ENCODE assay signal across 31 cellular contexts in the genomic region with DNA sequence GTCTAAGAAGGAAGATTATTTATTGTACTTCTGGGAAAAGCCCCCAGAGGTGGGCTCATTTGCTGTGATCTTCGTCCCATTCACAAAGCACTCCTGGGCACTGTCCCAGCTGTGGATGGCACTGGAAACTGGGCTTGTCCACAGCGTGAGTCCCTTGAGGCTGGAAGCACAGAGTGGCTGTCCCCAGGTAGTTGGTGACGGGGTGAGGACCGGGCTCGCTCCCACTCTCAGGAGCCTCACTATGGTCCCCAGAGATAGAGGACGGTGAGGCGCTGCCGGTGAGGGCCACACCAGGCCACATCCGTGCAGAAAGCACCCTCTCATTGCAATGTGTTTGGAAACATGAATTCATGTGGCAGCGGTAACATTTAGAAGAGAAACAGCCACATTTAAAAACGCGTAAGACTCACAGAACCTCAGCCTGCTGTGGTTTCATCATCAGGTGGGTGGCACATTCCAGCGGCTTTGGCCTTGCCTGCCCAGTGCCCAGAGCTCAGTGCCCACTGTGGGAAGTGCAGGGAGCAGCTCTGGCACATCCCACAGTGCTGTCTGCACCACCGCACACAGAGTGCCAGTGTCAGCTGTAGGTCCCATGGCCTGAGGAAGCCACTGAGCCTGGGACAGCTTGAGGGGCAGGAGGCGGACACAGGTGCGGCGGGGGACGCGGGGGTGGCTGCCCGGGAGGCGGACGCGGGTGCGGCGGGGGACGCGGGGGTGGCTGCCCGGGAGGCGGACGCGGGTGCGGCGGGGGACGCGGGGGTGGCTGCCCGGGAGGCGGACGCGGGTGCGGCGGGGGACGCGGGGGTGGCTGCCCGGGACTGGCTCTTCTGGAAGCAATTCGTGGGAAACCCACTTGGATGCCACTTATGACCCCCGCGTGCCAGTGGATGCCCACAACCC.
"Had no signal": no experiment of that assay in that cellular context is flagged by ENCODE, and none has a peak within 500 bp of the region (broad histone marks: within the 10 kb centered on the region; RNA-seq: fewer than 3 reads in every experiment).

No MANE protein-coding gene starts in this region.

- H3K4me3 ChIP-seq: colonic mucosa, gastrocnemius medialis, hepatocyte, mucosa of descending colon, prostate gland, right atrium auricular region, smooth muscle cell, suprapubic skin, transverse colon, upper lobe of right lung, uterus had no signal

- H3K27ac Mint-ChIP-seq: dendritic cell treated with granulocyte-macrophage colony-stimulating factor and Interleukin-4, amounts not matched to agents 40 ng/mL and 50 ng/mL, for 4 days; endodermal cell; mesothelial cell of epicardium; naive B cell; natural killer cell treated with Interleukin-12 subunit alpha and Interleukin-12 subunit beta and Interleukin-15 and Interleukin-18, amount 100 ng/mL, for 72 hours; stimulated activated effector memory CD8-positive, alpha-beta T cell treated with anti-CD3 and anti-CD28 coated beads, Interleukin-12 subunit alpha, Interleukin-12 subunit beta, amount 100 ng/mL, for 72 hours; stimulated activated naive CD8-positive, alpha-beta T cell treated with anti-CD3 and anti-CD28 coated beads, Interleukin-15, Interleukin-2, amounts not matched to agents 100 ng/mL and 50 ng/mL, for 24 hours had no signal

- H3K79me2 ChIP-seq: hepatocyte had no signal

- H3K27me3 ChIP-seq: colonic mucosa, gastrocnemius medialis, hepatocyte, right atrium auricular region, transverse colon, upper lobe of right lung, uterus had no signal

- H3K4me1 Mint-ChIP-seq: endodermal cell; mesothelial cell of epicardium; stimulated activated effector memory CD8-positive, alpha-beta T cell treated with anti-CD3 and anti-CD28 coated beads, Interleukin-12 subunit alpha, Interleukin-12 subunit beta, amount 100 ng/mL, for 72 hours had no signal

- H3K9me3 Mint-ChIP-seq: endodermal cell; mesothelial cell of epicardium; natural killer cell treated with Interleukin-12 subunit alpha and Interleukin-12 subunit beta and Interleukin-15 and Interleukin-18, amount 100 ng/mL, for 72 hours; neural crest cell; stimulated activated effector memory CD8-positive, alpha-beta T cell treated with anti-CD3 and anti-CD28 coated beads, Interleukin-12 subunit alpha, Interleukin-12 subunit beta, amount 100 ng/mL, for 72 hours; stimulated activated naive CD8-positive, alpha-beta T cell treated with anti-CD3 and anti-CD28 coated beads, Interleukin-15, Interleukin-2, amounts not matched to agents 100 ng/mL and 50 ng/mL, for 24 hours had no signal

- H3K27ac ChIP-seq: colonic mucosa, epithelial cell of prostate, gastrocnemius medialis, hepatocyte, prostate gland, right atrium auricular region, suprapubic skin, transverse colon, upper lobe of right lung, uterus had no signal

- FAIRE-seq: islet of Langerhans had no signal

- H3K4me1 ChIP-seq: colonic mucosa, gastrocnemius medialis, prostate gland, right atrium auricular region, suprapubic skin, transverse colon, upper lobe of right lung, uterus had no signal

- H3K4me3 Mint-ChIP-seq: dendritic cell treated with granulocyte-macrophage colony-stimulating factor and Interleukin-4, amounts not matched to agents 40 ng/mL and 50 ng/mL, for 4 days; endodermal cell; mesothelial cell of epicardium; naive B cell; natural killer cell treated with Interleukin-12 subunit alpha and Interleukin-12 subunit beta and Interleukin-15 and Interleukin-18, amount 100 ng/mL, for 72 hours; neural crest cell; stimulated activated effector memory CD8-positive, alpha-beta T cell treated with anti-CD3 and anti-CD28 coated beads, Interleukin-12 subunit alpha, Interleukin-12 subunit beta, amount 100 ng/mL, for 72 hours; stimulated activated naive CD8-positive, alpha-beta T cell treated with anti-CD3 and anti-CD28 coated beads, Interleukin-15, Interleukin-2, amounts not matched to agents 100 ng/mL and 50 ng/mL, for 24 hours had no signal

- H2AFZ ChIP-seq: hepatocyte had no signal

- H3K27me3 Mint-ChIP-seq: dendritic cell treated with granulocyte-macrophage colony-stimulating factor and Interleukin-4, amounts not matched to agents 40 ng/mL and 50 ng/mL, for 4 days; naive B cell; natural killer cell treated with Interleukin-12 subunit alpha and Interleukin-12 subunit beta and Interleukin-15 and Interleukin-18, amount 100 ng/mL, for 72 hours; stimulated activated naive CD8-positive, alpha-beta T cell treated with anti-CD3 and anti-CD28 coated beads, Interleukin-15, Interleukin-2, amounts not matched to agents 100 ng/mL and 50 ng/mL, for 24 hours had no signal

- H3K4me2 ChIP-seq: hepatocyte, smooth muscle cell had no signal

- H3K36me3 Mint-ChIP-seq: mesothelial cell of epicardium; naive B cell; natural killer cell treated with Interleukin-12 subunit alpha and Interleukin-12 subunit beta and Interleukin-15 and Interleukin-18, amount 100 ng/mL, for 72 hours; stimulated activated effector memory CD8-positive, alpha-beta T cell treated with anti-CD3 and anti-CD28 coated beads, Interleukin-12 subunit alpha, Interleukin-12 subunit beta, amount 100 ng/mL, for 72 hours had no signal

- H3K9me3 ChIP-seq: colonic mucosa, gastrocnemius medialis, mucosa of descending colon, prostate gland, right atrium auricular region, suprapubic skin, transverse colon, upper lobe of right lung, uterus had no signal

- DNase-seq: colonic mucosa; effector CD8-positive, alpha-beta T cell; endodermal cell; foreskin fibroblast; gastrocnemius medialis; head of caudate nucleus; kidney glomerular epithelial cell; left colon; mesenchymal stem cell; mucosa of descending colon; naive B cell; stimulated activated CD4-positive, alpha-beta T cell treated with anti-CD3 and anti-CD28 coated beads, Interleukin-2, amount 100 ng/mL, for 24 hours; stimulated activated CD4-positive, alpha-beta T cell treated with anti-CD3 and anti-CD28 coated beads, Interleukin-4, amount 100 ng/mL, for 24 hours; transverse colon; uterus had no signal

- H3K36me3 ChIP-seq: colonic mucosa, gastrocnemius medialis, prostate gland, right atrium auricular region, suprapubic skin, transverse colon, upper lobe of right lung, uterus had no signal

- ATAC-seq: esophagus mucosa; gastrocnemius medialis; left colon; mucosa of descending colon; natural killer cell treated with Interleukin-12 subunit alpha and Interleukin-12 subunit beta and Interleukin-15 and Interleukin-18, amount 100 ng/mL, for 72 hours; sciatic nerve; stimulated activated effector memory CD8-positive, alpha-beta T cell treated with anti-CD3 and anti-CD28 coated beads, Interleukin-12 subunit alpha, Interleukin-12 subunit beta, amount 100 ng/mL, for 72 hours; upper lobe of right lung had no signal
